In genomic region chr2:197969391-197969893, GRCh38 we compare ENCODE assay signal across 1 cellular context.
TF ChIP-seq lines count a peak whose summit lies in the region.

No MANE protein-coding gene starts in this region.

TF ChIP-seq in K562, 482 proteins besides CTCF, POLR2A, EP300 and RAD21 (continued from another document):
- TF ChIP-seq HNRNPUL1 (IDR thresholded peaks at IDR 0.05; ENCODE audit: low read length) (no peak), MEIS2 (IDR thresholded peaks at IDR 0.05; ENCODE audit: partially characterized antibody) (peak; percentile 91), IFI16 (CRISPR knock-in tag; IDR thresholded peaks at IDR 0.05) (no peak), ZNF354B (CRISPR knock-in tag; IDR thresholded peaks at IDR 0.05) (no peak), SMAD2 (IDR thresholded peaks at IDR 0.05; ENCODE audit: low read depth, low read length) (no peak), MITF (IDR thresholded peaks at IDR 0.05) (no peak), FOXK1 (CRISPR knock-in tag; IDR thresholded peaks at IDR 0.05; ENCODE audit: borderline replicate concordance) (no peak), RCOR1 (IDR thresholded peaks at IDR 0.05; ENCODE audit: borderline replicate concordance in 1 of 2, low read depth in 2 of 2, low read length in 2 of 2) (peak in 1 of 2 experiments; percentile 85; a peak in 2 of 4 replicates), TAL1 (IDR thresholded peaks at IDR 0.05) (peak; percentile 82), NFYB (IDR thresholded peaks at IDR 0.05; ENCODE audit: extremely low read depth, insufficient read length) (no peak), MTA3 (IDR thresholded peaks at IDR 0.05; ENCODE audit: borderline replicate concordance) (0 out of 2 replicates have a peak, but pooled peaks have one; percentile 35), MAFG (tag; conservative IDR thresholded peaks at IDR 0.05) (no peak), TBL1XR1 (IDR thresholded peaks at IDR 0.05; ENCODE audit: low read length in 2 of 2) (peak in 1 of 2 experiments; percentile 65; a peak in 1 of 4 replicates), KLF1 (tag; IDR thresholded peaks at IDR 0.05) (no peak), JUN (IDR thresholded peaks at IDR 0.05; ENCODE audit: borderline replicate concordance, low read depth, low read length) (0 out of 2 replicates have a peak, but pooled peaks have one; percentile 22), JUN (CRISPR knock-in tag; IDR thresholded peaks at IDR 0.05; ENCODE audit: borderline replicate concordance) (no peak), MAFK (IDR thresholded peaks at IDR 0.05; ENCODE audit: low read length) (no peak), BMI1 (IDR thresholded peaks at IDR 0.05; ENCODE audit: low read length) (no peak), ZNF121 (CRISPR knock-in tag; conservative IDR thresholded peaks at IDR 0.05) (no peak), ZBTB33 (CRISPR knock-in tag; IDR thresholded peaks at IDR 0.05) (no peak), GTF2B (IDR thresholded peaks at IDR 0.05; ENCODE audit: extremely low read depth, insufficient read length) (no peak), HNRNPL (IDR thresholded peaks at IDR 0.05; ENCODE audit: low read depth, low read length) (no peak), ARHGAP35 (IDR thresholded peaks at IDR 0.05; ENCODE audit: partially characterized antibody) (no peak), ZNF143 (CRISPR knock-in tag; IDR thresholded peaks at IDR 0.05) (no peak), ZNF407 (IDR thresholded peaks at IDR 0.05; ENCODE audit: low read depth) (no peak), ZNF282 (CRISPR knock-in tag; IDR thresholded peaks at IDR 0.05) (no peak), HDAC6 (IDR thresholded peaks at IDR 0.05; ENCODE audit: low read depth, low read length) (no peak), ZFP91 (CRISPR knock-in tag; IDR thresholded peaks at IDR 0.05) (no peak), SRSF1 (IDR thresholded peaks at IDR 0.05; ENCODE audit: low read depth, low read length) (no peak), ZC3H11A (IDR thresholded peaks at IDR 0.05; ENCODE audit: low read depth, low read length) (no peak), ZFP1 (CRISPR knock-in tag; IDR thresholded peaks at IDR 0.05) (no peak), WHSC1 (IDR thresholded peaks at IDR 0.05; ENCODE audit: low read length) (no peak), ZBTB2 (IDR thresholded peaks at IDR 0.05) (no peak), E2F3 (CRISPR knock-in tag; IDR thresholded peaks at IDR 0.05) (no peak), AFF1 (IDR thresholded peaks at IDR 0.05; ENCODE audit: low read depth in 1 of 2, partially characterized antibody in 2 of 2) (peak in 1 of 2 experiments; percentile 71), SMARCA4 (IDR thresholded peaks at IDR 0.05) (peak; percentile 93), ZNF586 (CRISPR knock-in tag; conservative IDR thresholded peaks at IDR 0.05) (no peak), ZNF395 (CRISPR knock-in tag; IDR thresholded peaks at IDR 0.05) (no peak), NFATC3 (IDR thresholded peaks at IDR 0.05) (peak; percentile 80)
